In the genomic region with DNA sequence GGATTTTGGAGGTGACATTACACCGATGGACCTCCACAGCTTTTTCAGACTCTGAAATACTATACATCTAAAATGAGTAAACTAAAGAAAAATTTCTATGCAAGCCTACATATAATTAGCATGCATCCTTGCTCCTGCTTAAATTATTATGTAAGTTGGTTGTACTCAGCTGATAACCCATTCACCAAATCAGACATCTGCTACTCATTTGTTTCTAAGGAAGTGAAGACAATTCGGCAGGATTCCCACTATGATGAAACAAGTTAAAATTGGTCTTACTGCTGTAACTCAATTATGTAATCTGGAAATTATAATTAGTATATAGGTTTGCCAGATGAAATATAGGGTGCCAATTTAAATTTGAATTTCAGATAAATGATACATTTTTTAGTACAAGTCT, we compare ENCODE assay signal across 26 cellular contexts. TPM values are rescaled to one million over a fixed set of nuclear protein-coding genes. Genes with fewer than 3 reads are reported as not detected.
"Had no signal": no experiment of that assay in that cellular context is flagged by ENCODE, and none has a peak within 500 bp of the region (broad histone marks: within the 10 kb centered on the region; RNA-seq: fewer than 3 reads in every experiment).

No MANE protein-coding gene starts in this region.

- DNase-seq: activated CD4-positive, alpha-beta T cell treated with anti-CD3 and anti-CD28 coated beads, Interleukin-2, amount 10 ng/mL, durations not matched to agents 7 days and 5 days; activated CD4-positive, CD25-positive, alpha-beta regulatory T cell treated with anti-CD3 and anti-CD28 coated beads, Interleukin-2, amount 50 U/mL, for 72 hours; activated CD8-positive, alpha-beta memory T cell treated with anti-CD3 and anti-CD28 coated beads, Interleukin-2, amount 10 ng/mL, durations not matched to agents 7 days and 5 days; activated CD8-positive, alpha-beta T cell treated with anti-CD3 and anti-CD28 coated beads for 36 hours; activated T-cell treated with anti-CD3 and anti-CD28 coated beads for 4 hours; brain microvascular endothelial cell; dermis blood vessel endothelial cell; effector CD8-positive, alpha-beta T cell; head of caudate nucleus; hypothalamus; left ventricle myocardium superior; naive thymus-derived CD8-positive, alpha-beta T cell; retina; sigmoid colon; stimulated activated CD4-positive, alpha-beta T cell treated with anti-CD3 and anti-CD28 coated beads, Interleukin-2, amount 100 ng/mL, for 48 hours; stimulated activated naive CD4-positive, alpha-beta T cell; WERI-Rb-1 had no signal

- H3K27me3 ChIP-seq: ascending aorta, brain microvascular endothelial cell, gastroesophageal sphincter, neural progenitor cell, sigmoid colon had no signal

- H3K9me3 ChIP-seq: ascending aorta, gastroesophageal sphincter, sigmoid colon, thoracic aorta had no signal

- H3K27ac ChIP-seq: ascending aorta, brain microvascular endothelial cell, gastroesophageal sphincter, neural progenitor cell, sigmoid colon, thoracic aorta, WERI-Rb-1 had no signal

- H3K36me3 Mint-ChIP-seq: activated CD8-positive, alpha-beta memory T cell treated with anti-CD3 and anti-CD28 coated beads, Interleukin-2, amount 10 ng/mL, durations not matched to agents 7 days and 5 days; activated naive CD4-positive, alpha-beta T cell treated with anti-CD3 and anti-CD28 coated beads, Interleukin-2, amount 50 U/mL, for 72 hours; mesothelial cell of epicardium; naive thymus-derived CD8-positive, alpha-beta T cell; neural progenitor cell; type B pancreatic cell had no signal

- H3K4me3 ChIP-seq: ascending aorta, gastroesophageal sphincter, neural progenitor cell, sigmoid colon, thoracic aorta had no signal

- ATAC-seq: activated CD8-positive, alpha-beta memory T cell treated with anti-CD3 and anti-CD28 coated beads, Interleukin-2, amount 10 ng/mL, durations not matched to agents 7 days and 5 days; activated CD8-positive, alpha-beta T cell treated with anti-CD3 and anti-CD28 coated beads for 36 hours; activated naive CD4-positive, alpha-beta T cell treated with anti-CD3 and anti-CD28 coated beads, Interleukin-2, amount 50 U/mL, for 72 hours; gastroesophageal sphincter; left ventricle myocardium superior; naive thymus-derived CD8-positive, alpha-beta T cell had no signal

- H3K4me1 Mint-ChIP-seq: activated CD4-positive, alpha-beta T cell treated with anti-CD3 and anti-CD28 coated beads, Interleukin-2, amount 10 ng/mL, durations not matched to agents 7 days and 5 days; activated CD8-positive, alpha-beta memory T cell treated with anti-CD3 and anti-CD28 coated beads, Interleukin-2, amount 10 ng/mL, durations not matched to agents 7 days and 5 days; mesothelial cell of epicardium had no signal

- H3K36me3 ChIP-seq: ascending aorta, brain microvascular endothelial cell, gastroesophageal sphincter, neural progenitor cell, sigmoid colon, thoracic aorta, WERI-Rb-1 had no signal

- H3K27ac Mint-ChIP-seq: activated CD4-positive, alpha-beta T cell treated with anti-CD3 and anti-CD28 coated beads, Interleukin-2, amount 10 ng/mL, durations not matched to agents 7 days and 5 days; activated CD8-positive, alpha-beta memory T cell treated with anti-CD3 and anti-CD28 coated beads, Interleukin-2, amount 10 ng/mL, durations not matched to agents 7 days and 5 days; activated CD8-positive, alpha-beta T cell treated with anti-CD3 and anti-CD28 coated beads for 36 hours; activated naive CD4-positive, alpha-beta T cell treated with anti-CD3 and anti-CD28 coated beads, Interleukin-2, amount 50 U/mL, for 72 hours; mesothelial cell of epicardium; naive thymus-derived CD8-positive, alpha-beta T cell; neural progenitor cell; progenitor cell of endocrine pancreas; T-helper 2 cell treated with Interferon-gamma antibody and Interleukin-4, amounts not matched to agents 5 μg/mL and 100 μg/mL, for 36 hours; type B pancreatic cell had no signal

- H3K9me3 Mint-ChIP-seq: activated CD4-positive, alpha-beta T cell treated with anti-CD3 and anti-CD28 coated beads, Interleukin-2, amount 10 ng/mL, durations not matched to agents 7 days and 5 days; activated CD8-positive, alpha-beta T cell treated with anti-CD3 and anti-CD28 coated beads for 36 hours; activated naive CD4-positive, alpha-beta T cell treated with anti-CD3 and anti-CD28 coated beads, Interleukin-2, amount 50 U/mL, for 72 hours; mesothelial cell of epicardium; naive thymus-derived CD8-positive, alpha-beta T cell; neural progenitor cell; T-helper 2 cell treated with Interferon-gamma antibody and Interleukin-4, amounts not matched to agents 5 μg/mL and 100 μg/mL, for 36 hours; type B pancreatic cell had no signal

- H3K4me1 ChIP-seq: ascending aorta, gastroesophageal sphincter, neural progenitor cell, sigmoid colon had no signal

- H3K4me3 Mint-ChIP-seq: activated CD4-positive, alpha-beta T cell treated with anti-CD3 and anti-CD28 coated beads, Interleukin-2, amount 10 ng/mL, durations not matched to agents 7 days and 5 days; activated CD8-positive, alpha-beta memory T cell treated with anti-CD3 and anti-CD28 coated beads, Interleukin-2, amount 10 ng/mL, durations not matched to agents 7 days and 5 days; activated CD8-positive, alpha-beta T cell treated with anti-CD3 and anti-CD28 coated beads for 36 hours; mesothelial cell of epicardium; naive thymus-derived CD8-positive, alpha-beta T cell; neural progenitor cell; T-helper 2 cell treated with Interferon-gamma antibody and Interleukin-4, amounts not matched to agents 5 μg/mL and 100 μg/mL, for 36 hours; type B pancreatic cell had no signal

- H3K27me3 Mint-ChIP-seq: activated CD4-positive, alpha-beta T cell treated with anti-CD3 and anti-CD28 coated beads, Interleukin-2, amount 10 ng/mL, durations not matched to agents 7 days and 5 days; activated CD8-positive, alpha-beta memory T cell treated with anti-CD3 and anti-CD28 coated beads, Interleukin-2, amount 10 ng/mL, durations not matched to agents 7 days and 5 days; activated CD8-positive, alpha-beta T cell treated with anti-CD3 and anti-CD28 coated beads for 36 hours; progenitor cell of endocrine pancreas; type B pancreatic cell had no signal

RNA-seq across cellular contexts. Expression of a gene that starts 59.5 kb away (rescaled TPM):
- total RNA-seq: activated CD4-positive, alpha-beta T cell treated with anti-CD3 and anti-CD28 coated beads, Interleukin-2, amount 10 ng/mL, durations not matched to agents 7 days and 5 days; activated CD8-positive, alpha-beta memory T cell treated with anti-CD3 and anti-CD28 coated beads, Interleukin-2, amount 10 ng/mL, durations not matched to agents 7 days and 5 days; activated CD8-positive, alpha-beta T cell treated with anti-CD3 and anti-CD28 coated beads for 36 hours; activated naive CD4-positive, alpha-beta T cell treated with anti-CD3 and anti-CD28 coated beads, Interleukin-2, amount 50 U/mL, for 72 hours; naive thymus-derived CD8-positive, alpha-beta T cell had no signal
